ENCODE assay signal across 21 cellular contexts in genomic region chr3:124463234-124463633, GRCh38.
A peak's percentile ranks its signal among the peaks of the same experiment; 100 is the strongest.
DNase-seq lines count a peak whose midpoint lies in the region; ATAC-seq, FAIRE-seq and TF ChIP-seq lines count a peak whose summit lies in the region.
"Had no signal": no experiment of that assay in that cellular context is flagged by ENCODE, and none has a peak within 500 bp of the region (broad histone marks: within the 10 kb centered on the region; RNA-seq: fewer than 3 reads in every experiment).

No MANE protein-coding gene starts in this region.

- no peaks in the 10 kb centered on the region for H3F3A ChIP-seq in PC-3 (ENCODE audit: low read length, unreplicated experiment)

- no peaks in the 10 kb centered on the region for H3K9me2 ChIP-seq in PC-3 (replicated peaks; ENCODE audit: low read length)

- BruUV-seq in PC-3 (replicated peaks; lab: Mats Ljungman, UMichigan) (no TSS peak), HepG2 (replicated peaks; lab: Mats Ljungman, UMichigan) (no TSS peak)

- FAIRE-seq in HepG2 (lab: Jason Lieb, UNC) = no peak

- H3K27me3 ChIP-seq in PC-3 (ENCODE audit: low read length) = no peaks in the 10 kb centered on the region
- H3K27me3 ChIP-seq in HepG2 (ENCODE audit: control insufficient read depth in 1 of 2, insufficient read depth in 2 of 2, low read length in 2 of 2) = peaks cover 0 to 2% of the 10 kb centered on the region in 2 experiments; a peak in 2 of 5 replicates
- H3K27me3 ChIP-seq: BE2C had no signal

- no peak overlapping the region for H2AFZ ChIP-seq in PC-3 (ENCODE audit: low read length)
- no peak overlapping the region for H2AFZ ChIP-seq in HepG2 (ENCODE audit: low read length)

- H3K36me3 ChIP-seq in PC-3 (ENCODE audit: low read depth, low read length) = no peaks in the 10 kb centered on the region
- no peaks in the 10 kb centered on the region for H3K36me3 ChIP-seq in HepG2 (replicated peaks in 1 of 2; ENCODE audit: control insufficient read depth in 1 of 2, insufficient read depth in 2 of 2, low read length in 2 of 2)
- H3K36me3 ChIP-seq: HAP-1 had no signal

- CTCF ChIA-PET in PC-3 (lab: Charles Lee) = no interaction called here
- CTCF ChIA-PET in HepG2 (lab: Yijun Ruan, JAX; ENCODE audit: low intra/inter-chr PET ratio, low total read pairs) = no interaction called here

- no peak for TF ChIP-seq EP300 in HepG2 (IDR thresholded peaks at IDR 0.05; ENCODE audit: low read depth in 2 of 2, low read length in 2 of 2)
- no peak for TF ChIP-seq EP300 in HepG2 (CRISPR knock-in tag; IDR thresholded peaks at IDR 0.05; ENCODE audit: borderline replicate concordance)

- TF ChIP-seq CTCF in GM12873 (IDR thresholded peaks at IDR 0.05; ENCODE audit: insufficient read depth, low read depth, low read length, missing control alignments) = peak; percentile 5
- peak; percentile 29; the same call in 1 of the 2 replicates for TF ChIP-seq CTCF in PC-3 (conservative IDR thresholded peaks at IDR 0.05; ENCODE audit: low read depth, low read length)
- no peak for TF ChIP-seq CTCF in HepG2 (CRISPR knock-in tag; IDR thresholded peaks at IDR 0.05)

- no peak overlapping the region for H3K4me2 ChIP-seq in PC-3 (ENCODE audit: low read length)
- no peak overlapping the region for H3K4me2 ChIP-seq in HepG2 (ENCODE audit: low read depth, low read length)

- peak; percentile 51 for ATAC-seq in PC-3
- ATAC-seq in HepG2 = peak; percentile 67
- ATAC-seq in GM21723 (IDR thresholded peaks at IDR 0.05; ENCODE audit: unreplicated experiment) = no peak

- in situ Hi-C loops in HepG2 (cut with HindIII; ENCODE audit: extremely low pct_ligation_motif_present, low pct_unique_long_range_greater_than_20kb) = no loop called here

- DNase-seq in DMS53 (lab: John Stamatoyannopoulos, UW) (peak; percentile 34), DMS53 treated with DMSO at 0.1 percent for 48 hours (lab: John Stamatoyannopoulos, UW; ENCODE audit: unreplicated experiment) (no peak), PC-3 (peak; percentile 18), HepG2 (ENCODE audit: low spot score) (no peak), HuH-7.5 (ENCODE audit: low spot score) (no peak), hippocampal formation (lab: John Stamatoyannopoulos, UW) (no peak)
- DNase-seq: BE2C; Calu3; CD8-positive, alpha-beta memory T cell; GOT3; KBM-7; MM.1S; NCI-H2029; NCI-H524; NCI-H748 treated with DMSO at 0.1 percent for 48 hours; RPMI8226 had no signal

- H3K4me1 ChIP-seq in PC-3 (ENCODE audit: insufficient read depth, low read length) (peaks cover 24% of the 10 kb centered on the region), HepG2 (ENCODE audit: insufficient read depth, low read length) (no peaks in the 10 kb centered on the region)
- H3K4me1 ChIP-seq: BE2C, HAP-1 had no signal

- H3K79me2 ChIP-seq in PC-3 (ENCODE audit: low read length) = no peaks in the 10 kb centered on the region
- no peaks in the 10 kb centered on the region for H3K79me2 ChIP-seq in HepG2 (ENCODE audit: insufficient read depth, low read length)

- no peak for TF ChIP-seq POLR2A in HepG2 (IDR thresholded peaks at IDR 0.05; ENCODE audit: insufficient read depth in 1 of 2, low read depth in 2 of 2, low read length in 2 of 2)

- H3K4me3 ChIP-seq in PC-3 (ENCODE audit: low read length) (no peak overlapping the region), HepG2 (replicated peaks in 1 of 3; ENCODE audit: insufficient read depth in 1 of 3, low read depth in 2 of 3, low read length in 3 of 3) (no peak overlapping the region)
- H3K4me3 ChIP-seq: HAP-1, SK-N-MC had no signal

- intact Hi-C loops in PC-3 (cut with micrococcal nuclease) (no loop called here), HepG2 (cut with micrococcal nuclease; ENCODE audit: unreplicated experiment) (no loop called here)

- TF ChIP-seq RAD21 in HepG2 (CRISPR knock-in tag; IDR thresholded peaks at IDR 0.05) = no peak

- H3K9ac ChIP-seq in PC-3 (ENCODE audit: low read length) = no peak overlapping the region
- no peak overlapping the region for H3K9ac ChIP-seq in HepG2 (ENCODE audit: insufficient read depth, low read depth, low read length)

- H4K20me1 ChIP-seq in PC-3 (ENCODE audit: low read length) (no peaks in the 10 kb centered on the region), HepG2 (ENCODE audit: insufficient read depth, low read length) (no peaks in the 10 kb centered on the region)

- POLR2A ChIA-PET in PC-3 (lab: Charles Lee; ENCODE audit: unreplicated experiment) (no interaction called here), HepG2 (lab: Yijun Ruan, JAX) (no interaction called here)

- no peak overlapping the region for H3K27ac ChIP-seq in PC-3 (ENCODE audit: low read length)
- H3K27ac ChIP-seq in HepG2 (ENCODE audit: extremely low read length, insufficient read depth, low read length) = no peak overlapping the region
- H3K27ac ChIP-seq: 22Rv1, SK-N-MC had no signal

- H3K9me3 ChIP-seq in PC-3 (ENCODE audit: low read length) (no peaks in the 10 kb centered on the region), HepG2 (ENCODE audit: low read length) (no peaks in the 10 kb centered on the region)
- H3K9me3 ChIP-seq: BE2C, HAP-1 had no signal

TF ChIP-seq in HepG2, 621 proteins besides CTCF, POLR2A, EP300 and RAD21:
- TF ChIP-seq MAFG (CRISPR knock-in tag; IDR thresholded peaks at IDR 0.05) (no peak), ZBTB44 (CRISPR knock-in tag; IDR thresholded peaks at IDR 0.05) (no peak), HNRNPL (IDR thresholded peaks at IDR 0.05; ENCODE audit: low read depth, low read length) (no peak)

Comparison
In these comparisons a context has a peak if more than half of its experiments do, and no peak if none do; other contexts are left out.
1. DNase-seq: peak in DMS53 (single experiment) and PC-3 (single experiment); none in DMS53 treated with DMSO at 0.1 percent for 48 hours (single experiment), HepG2 (single experiment), HuH-7.5 (single experiment) and hippocampal formation (0 of 2).